ENCODE assay signal across 6 cellular contexts in genomic region chr1:234888247-234888646, GRCh38.
A peak's percentile ranks its signal among the peaks of the same experiment; 100 is the strongest.
DNase-seq lines count a peak whose midpoint lies in the region; ATAC-seq and TF ChIP-seq lines count a peak whose summit lies in the region.
"Not testable (repeated sequence)": the region's sequence is repeated elsewhere in the genome, so short reads cannot be mapped to it uniquely, and the experiment has no call there.

No MANE protein-coding gene starts in this region.

- in situ Hi-C loops in gastrocnemius medialis (cut with MboI; ENCODE audit: low sequenced_read_pairs in 4 of 4) = loop anchor here (5.0 to 25.0 kb wide), 7 partner anchors 99 to 401 kb away; partner anchors contain the start of genes IRF2BP2 (in 3 of the 4) and TARBP1 (in 1 of the 4)

- intact Hi-C loops in heart right ventricle (cut with DNase I) = loop anchor here in 5 of 10 donors (2.0 to 10.0 kb wide), 8 partner anchors 21 to 356 kb away; no protein-coding TSS in a partner anchor
- intact Hi-C loops in right cardiac atrium (cut with DNase I) = loop anchor here in 1 of 4 donors (10.0 kb wide), 2 partner anchors 187 to 273 kb away; partner anchors contain the start of gene IRF2BP2
- intact Hi-C loops in gastrocnemius medialis (cut with DNase I; ENCODE audit: low total_unique reads) = loop anchor here (5.0 kb wide), 1 partner anchor 166 kb away; no protein-coding TSS in a partner anchor

- H3K9me3 ChIP-seq in WERI-Rb-1 (ENCODE audit: severe bottlenecking); heart right ventricle; right cardiac atrium (ENCODE audit: control insufficient read depth, low read length); neural progenitor cell (ENCODE audit: low read depth); gastrocnemius medialis: not testable (repeated sequence)

- H3K27ac ChIP-seq in WERI-Rb-1 (peak overlapping the region; percentile 72), heart right ventricle (peak overlapping the region; percentile 87 to 99 (median 94)), right cardiac atrium (ENCODE audit: low read length) (peak overlapping the region; percentile 97), gastrocnemius medialis (peak overlapping the region; percentile 90 to 100 (median 96))
- not testable (repeated sequence) for H3K27ac ChIP-seq in neural progenitor cell

- not testable (repeated sequence) for H3K27me3 Mint-ChIP-seq in chondrocyte (ENCODE audit: low read depth)
- peaks cover 18% of the 10 kb centered on the region for H3K27me3 Mint-ChIP-seq in neural progenitor cell (ENCODE audit: insufficient read depth, low read depth)

- H3K4me3 Mint-ChIP-seq in chondrocyte (ENCODE audit: unreplicated experiment); neural progenitor cell: not testable (repeated sequence)

- peak; percentile 51 for DNase-seq in WERI-Rb-1
- peak; percentile 27 for DNase-seq in chondrocyte (ENCODE audit: low spot score)
- not testable (repeated sequence) for DNase-seq in heart right ventricle; right cardiac atrium; neural progenitor cell (ENCODE audit: low spot score); gastrocnemius medialis

- not testable (repeated sequence) for H2AFZ ChIP-seq in neural progenitor cell (replicated peaks)

- not testable (repeated sequence) for H3K9ac ChIP-seq in neural progenitor cell

- not testable (repeated sequence) for H3K9me3 Mint-ChIP-seq in chondrocyte (ENCODE audit: low read depth); neural progenitor cell

- not testable (repeated sequence) for TF ChIP-seq CTCF in WERI-Rb-1 (IDR thresholded peaks at IDR 0.05; ENCODE audit: low read depth, low read length); chondrocyte (IDR thresholded peaks at IDR 0.05); heart right ventricle (IDR thresholded peaks at IDR 0.05); neural progenitor cell (IDR thresholded peaks at IDR 0.05); gastrocnemius medialis (IDR thresholded peaks at IDR 0.05 in 4 of 5, conservative IDR thresholded peaks at IDR 0.05 in 1 of 5)

- H3K4me1 ChIP-seq in heart right ventricle (peaks cover 7 to 59% (median 34%) of the 10 kb centered on the region in 9 donors), right cardiac atrium (ENCODE audit: control insufficient read depth, insufficient read depth, low read length) (peaks cover 11% of the 10 kb centered on the region), gastrocnemius medialis (peaks cover 37 to 39% of the 10 kb centered on the region in 2 donors)
- H3K4me1 ChIP-seq in neural progenitor cell = not testable (repeated sequence)

- H3K4me1 Mint-ChIP-seq in chondrocyte (ENCODE audit: low read depth) (peaks cover 13% of the 10 kb centered on the region), neural progenitor cell (peaks cover 25% of the 10 kb centered on the region)

- H3K27me3 ChIP-seq in WERI-Rb-1 (ENCODE audit: insufficient read depth, low read depth, severe bottlenecking); heart right ventricle; right cardiac atrium (ENCODE audit: control insufficient read depth, insufficient read depth); neural progenitor cell; gastrocnemius medialis: not testable (repeated sequence)

- not testable (repeated sequence) for H3K36me3 Mint-ChIP-seq in chondrocyte (ENCODE audit: low read depth); neural progenitor cell

- H3K27ac Mint-ChIP-seq in chondrocyte (ENCODE audit: unreplicated experiment) = not testable (repeated sequence)
- H3K27ac Mint-ChIP-seq in neural progenitor cell = peak overlapping the region; percentile 69

- not testable (repeated sequence) for H3K4me3 ChIP-seq in WERI-Rb-1 (ENCODE audit: low read depth, low read length); heart right ventricle; right cardiac atrium (ENCODE audit: low read length); neural progenitor cell; gastrocnemius medialis

- not testable (repeated sequence) for H3F3A ChIP-seq in neural progenitor cell (ENCODE audit: low read depth)

- not testable (repeated sequence) for H3K4me2 ChIP-seq in neural progenitor cell

- not testable (repeated sequence) for H3K36me3 ChIP-seq in WERI-Rb-1, heart right ventricle, neural progenitor cell, gastrocnemius medialis

- H3K79me2 ChIP-seq in neural progenitor cell (ENCODE audit: low read depth) = not testable (repeated sequence)

- H4K20me1 ChIP-seq in neural progenitor cell (ENCODE audit: low read depth) = not testable (repeated sequence)

- TF ChIP-seq POLR2A in gastrocnemius medialis (IDR thresholded peaks at IDR 0.05) = not testable (repeated sequence)

- ATAC-seq in heart right ventricle, right cardiac atrium, gastrocnemius medialis: not testable (repeated sequence)

- 88 to 96% methylated on average over 5 of the region's 5 CpGs for WGBS in heart right ventricle, 2 donors
- 86% methylated on average over 5 of the region's 5 CpGs for WGBS in right cardiac atrium
